ENCODE assay signal across 35 cellular contexts in genomic region chr5:37153661-37154060, GRCh38.
DNase-seq lines count a peak whose midpoint lies in the region; ATAC-seq, FAIRE-seq and TF ChIP-seq lines count a peak whose summit lies in the region.
"Had no signal": no experiment of that assay in that cellular context is flagged by ENCODE, and none has a peak within 500 bp of the region (broad histone marks: within the 10 kb centered on the region; RNA-seq: fewer than 3 reads in every experiment).

No MANE protein-coding gene starts in this region.

- DNase-seq in putamen (ENCODE audit: low spot score) (peak; percentile 25), HepG2 (ENCODE audit: low spot score) (no peak)
- no peak for DNase-seq in effector memory CD8-positive, alpha-beta T cell
- DNase-seq: 8988T; ACHN; AML-193; BE2C; C1 segment of cervical spinal cord; Caco-2; Calu3; CD4-positive, alpha-beta memory T cell; CD4-positive, alpha-beta T cell; CD4-positive, CD25-positive, alpha-beta regulatory T cell; CD8-positive, alpha-beta memory T cell; CD8-positive, alpha-beta T cell; COR-L47; DMS 273 treated with DMSO at 0.1 percent for 48 hours; DMS153; DMS53; DMS79; DMS79 treated with DMSO at 0.1 percent for 48 hours; DND-41; EL had no signal

- no peaks in the 10 kb centered on the region for H3K4me1 Mint-ChIP-seq in effector memory CD8-positive, alpha-beta T cell (ENCODE audit: low read depth in 2 of 2)
- H3K4me1 Mint-ChIP-seq: B cell; CD14-positive monocyte; CD8-positive, alpha-beta memory T cell had no signal

- no peak for ATAC-seq in GM18858 (IDR thresholded peaks at IDR 0.05; ENCODE audit: unreplicated experiment)
- no peak for ATAC-seq in effector memory CD8-positive, alpha-beta T cell (replicated peaks)
- ATAC-seq in HepG2 = no peak
- ATAC-seq: A549; CD8-positive, alpha-beta T cell had no signal

- no TSS peak for BruUV-seq in HepG2 (replicated peaks; lab: Mats Ljungman, UMichigan)

- H3K36me3 Mint-ChIP-seq in effector memory CD8-positive, alpha-beta T cell (ENCODE audit: insufficient read depth) = peaks cover 7% of the 10 kb centered on the region

- CTCF ChIA-PET in HepG2 (lab: Yijun Ruan, JAX; ENCODE audit: low intra/inter-chr PET ratio, low total read pairs) = no interaction called here

- TF ChIP-seq POLR2A in HepG2 (IDR thresholded peaks at IDR 0.05; ENCODE audit: insufficient read depth in 1 of 2, low read depth in 2 of 2, low read length in 2 of 2) = no peak

- no peaks in the 10 kb centered on the region for H3K9me3 ChIP-seq in parathyroid adenoma (ENCODE audit: control insufficient read depth, low read length)
- no peaks in the 10 kb centered on the region for H3K9me3 ChIP-seq in HepG2 (ENCODE audit: low read length)
- H3K9me3 ChIP-seq: A549; BE2C; BLaER1; BLaER1 treated with 17β-estradiol and CSF1 and Interleukin-3, amounts not matched to agents 10 nM and 100 nM; Caco-2 had no signal

- no peaks in the 10 kb centered on the region for H3K9me3 Mint-ChIP-seq in effector memory CD8-positive, alpha-beta T cell
- H3K9me3 Mint-ChIP-seq: CD14-positive monocyte; CD4-positive, alpha-beta memory T cell; CD4-positive, alpha-beta T cell; CD8-positive, alpha-beta memory T cell; CD8-positive, alpha-beta T cell had no signal

- POLR2A ChIA-PET in HepG2 (lab: Yijun Ruan, JAX) = no interaction called here

- H4K20me1 ChIP-seq in HepG2 (ENCODE audit: insufficient read depth, low read length) = no peaks in the 10 kb centered on the region
- H4K20me1 ChIP-seq: BLaER1; BLaER1 treated with 17β-estradiol and CSF1 and Interleukin-3, amounts not matched to agents 10 nM and 100 nM had no signal

- no peak overlapping the region for H3K27ac Mint-ChIP-seq in effector memory CD8-positive, alpha-beta T cell
- H3K27ac Mint-ChIP-seq: B cell; CD14-positive monocyte; CD4-positive, alpha-beta T cell; CD4-positive, CD25-positive, alpha-beta regulatory T cell; CD8-positive, alpha-beta memory T cell; CD8-positive, alpha-beta T cell had no signal

- TF ChIP-seq EP300 in HepG2 (IDR thresholded peaks at IDR 0.05; ENCODE audit: low read depth in 2 of 2, low read length in 2 of 2) (no peak), HepG2 (CRISPR knock-in tag; IDR thresholded peaks at IDR 0.05; ENCODE audit: borderline replicate concordance) (no peak)

- no peak overlapping the region for H3K4me2 ChIP-seq in parathyroid adenoma (ENCODE audit: low read length)
- no peak overlapping the region for H3K4me2 ChIP-seq in HepG2 (ENCODE audit: low read depth, low read length)
- H3K4me2 ChIP-seq: A549; BLaER1; BLaER1 treated with 17β-estradiol and CSF1 and Interleukin-3, amounts not matched to agents 10 nM and 100 nM had no signal

- no peaks in the 10 kb centered on the region for H3K27me3 ChIP-seq in parathyroid adenoma (ENCODE audit: control insufficient read depth, insufficient read depth, low read length)
- H3K27me3 ChIP-seq in HepG2 (ENCODE audit: control insufficient read depth in 1 of 2, insufficient read depth in 2 of 2, low read length in 2 of 2) = no peaks in the 10 kb centered on the region
- H3K27me3 ChIP-seq: BE2C; BLaER1; BLaER1 treated with 17β-estradiol and CSF1 and Interleukin-3, amounts not matched to agents 10 nM and 100 nM had no signal

- H3K4me1 ChIP-seq in parathyroid adenoma (no peaks in the 10 kb centered on the region), HepG2 (ENCODE audit: insufficient read depth, low read length) (no peaks in the 10 kb centered on the region)
- H3K4me1 ChIP-seq: A549; BE2C; BLaER1; BLaER1 treated with 17β-estradiol and CSF1 and Interleukin-3, amounts not matched to agents 10 nM and 100 nM; Caco-2 had no signal

- TF ChIP-seq CTCF in parathyroid adenoma (IDR thresholded peaks at IDR 0.05) = no peak
- TF ChIP-seq CTCF in HepG2 (CRISPR knock-in tag; IDR thresholded peaks at IDR 0.05) = no peak

- H3K27ac ChIP-seq in parathyroid adenoma (peak overlapping the region; percentile 8), HepG2 (ENCODE audit: extremely low read length, insufficient read depth, low read length) (no peak overlapping the region)
- H3K27ac ChIP-seq: 22Rv1; A549; BLaER1; BLaER1 treated with 17β-estradiol and CSF1 and Interleukin-3, amounts not matched to agents 10 nM and 100 nM; C4-2B had no signal

- H3K4me3 Mint-ChIP-seq in effector memory CD8-positive, alpha-beta T cell = no peak overlapping the region
- H3K4me3 Mint-ChIP-seq: B cell; CD14-positive monocyte; CD4-positive, alpha-beta memory T cell; CD4-positive, alpha-beta T cell; CD4-positive, CD25-positive, alpha-beta regulatory T cell; CD8-positive, alpha-beta memory T cell; CD8-positive, alpha-beta T cell had no signal

- H3K36me3 ChIP-seq in parathyroid adenoma (ENCODE audit: control insufficient read depth, insufficient read depth, low read length) (no peaks in the 10 kb centered on the region), HepG2 (replicated peaks in 1 of 2; ENCODE audit: control insufficient read depth in 1 of 2, insufficient read depth in 2 of 2, low read length in 2 of 2) (peaks cover 2 to 14% of the 10 kb centered on the region in 2 experiments; a peak in 3 of 5 replicates)

- intact Hi-C loops in HepG2 (cut with micrococcal nuclease; ENCODE audit: unreplicated experiment) = no loop called here

- no peaks in the 10 kb centered on the region for H3K79me2 ChIP-seq in parathyroid adenoma
- no peaks in the 10 kb centered on the region for H3K79me2 ChIP-seq in HepG2 (ENCODE audit: insufficient read depth, low read length)

- H2AFZ ChIP-seq in parathyroid adenoma (no peak overlapping the region), HepG2 (ENCODE audit: low read length) (no peak overlapping the region)

- no peak overlapping the region for H3K4me3 ChIP-seq in parathyroid adenoma (ENCODE audit: low read depth, low read length)
- no peak overlapping the region for H3K4me3 ChIP-seq in HepG2 (replicated peaks in 1 of 3; ENCODE audit: insufficient read depth in 1 of 3, low read depth in 2 of 3, low read length in 3 of 3)
- H3K4me3 ChIP-seq: A549; BLaER1; BLaER1 treated with 17β-estradiol and CSF1 and Interleukin-3, amounts not matched to agents 10 nM and 100 nM had no signal

- FAIRE-seq in islet of Langerhans (lab: Jason Lieb, UNC) (peak; percentile 24), HepG2 (lab: Jason Lieb, UNC) (no peak)
- FAIRE-seq: A204.1, A549, D721Med had no signal

- WGBS in HepG2 (ENCODE audit: low lambda C conversion rate) = 95% methylated on average over 3 of the region's 3 CpGs

- no peaks in the 10 kb centered on the region for H3K27me3 Mint-ChIP-seq in effector memory CD8-positive, alpha-beta T cell
- H3K27me3 Mint-ChIP-seq: B cell; CD4-positive, alpha-beta memory T cell; CD4-positive, alpha-beta T cell; CD4-positive, CD25-positive, alpha-beta regulatory T cell; CD8-positive, alpha-beta memory T cell had no signal

- H3K9ac ChIP-seq in parathyroid adenoma (no peak overlapping the region), HepG2 (ENCODE audit: insufficient read depth, low read depth, low read length) (no peak overlapping the region)
- H3K9ac ChIP-seq: BLaER1; BLaER1 treated with 17β-estradiol and CSF1 and Interleukin-3, amounts not matched to agents 10 nM and 100 nM had no signal

- in situ Hi-C loops in HepG2 (cut with HindIII; ENCODE audit: extremely low pct_ligation_motif_present, low pct_unique_long_range_greater_than_20kb) = no loop called here

- no peak for TF ChIP-seq RAD21 in HepG2 (CRISPR knock-in tag; IDR thresholded peaks at IDR 0.05)

TF ChIP-seq in HepG2, 621 proteins besides CTCF, POLR2A, EP300 and RAD21 (continues in another document):
- TF ChIP-seq PITX1 (CRISPR knock-in tag; IDR thresholded peaks at IDR 0.05) (no peak), ZBTB42 (CRISPR knock-in tag; IDR thresholded peaks at IDR 0.05) (no peak), ERF (CRISPR knock-in tag; IDR thresholded peaks at IDR 0.05) (no peak), ZNF703 (CRISPR knock-in tag; IDR thresholded peaks at IDR 0.05; ENCODE audit: borderline replicate concordance) (no peak), HDAC1 (CRISPR knock-in tag; IDR thresholded peaks at IDR 0.05) (no peak), NFE2L1 (CRISPR knock-in tag; IDR thresholded peaks at IDR 0.05; ENCODE audit: borderline replicate concordance) (no peak), DDIT3 (CRISPR knock-in tag; IDR thresholded peaks at IDR 0.05) (no peak), SAFB2 (CRISPR knock-in tag; IDR thresholded peaks at IDR 0.05; ENCODE audit: borderline replicate concordance, low read depth) (no peak), KDM6A (CRISPR knock-in tag; IDR thresholded peaks at IDR 0.05; ENCODE audit: low read depth) (no peak), ZSCAN9 (CRISPR knock-in tag; IDR thresholded peaks at IDR 0.05; ENCODE audit: borderline replicate concordance) (no peak), IKZF5 (CRISPR knock-in tag; IDR thresholded peaks at IDR 0.05) (no peak)
